Comparison of ENCODE assay signal across 29 cellular contexts in the genomic region with DNA sequence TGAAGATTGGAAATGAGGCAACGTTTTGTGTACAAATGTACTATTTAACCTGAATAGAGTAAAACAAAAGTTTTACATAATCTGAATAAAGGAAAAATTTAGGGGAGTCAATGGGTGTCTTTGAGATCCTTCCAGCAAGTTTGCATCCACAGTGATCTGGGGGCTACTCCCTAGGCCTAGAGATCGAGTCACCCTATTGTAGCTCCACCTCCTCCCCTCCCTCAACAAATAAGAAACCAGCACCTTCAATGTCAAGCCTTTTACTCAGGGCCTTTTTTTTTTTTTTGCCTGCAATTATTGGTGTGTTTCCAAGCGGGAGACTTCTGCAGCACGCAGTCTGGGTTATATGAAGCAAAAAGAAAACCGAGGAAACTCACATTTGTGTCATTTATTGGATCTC.
"Had no signal": no experiment of that assay in that cellular context is flagged by ENCODE, and none has a peak within 500 bp of the region (broad histone marks: within the 10 kb centered on the region; RNA-seq: fewer than 3 reads in every experiment).

No MANE protein-coding gene starts in this region.

- H3K27ac Mint-ChIP-seq: activated CD4-positive, alpha-beta T cell treated with anti-CD3 and anti-CD28 coated beads, Interleukin-2, amount 10 ng/mL, durations not matched to agents 7 days and 5 days; activated CD8-positive, alpha-beta T cell treated with anti-CD3 and anti-CD28 coated beads for 36 hours; activated naive CD4-positive, alpha-beta T cell treated with anti-CD3 and anti-CD28 coated beads for 36 hours; activated naive CD4-positive, alpha-beta T cell treated with anti-CD3 and anti-CD28 coated beads, Interleukin-2, amount 50 U/mL, for 24 hours; activated naive CD8-positive, alpha-beta T cell treated with anti-CD3 and anti-CD28 coated beads for 36 hours; activated naive CD8-positive, alpha-beta T cell treated with anti-CD3 and anti-CD28 coated beads, Interleukin-2, amount 50 U/mL, for 24 hours; activated T-helper 1 cell treated with anti-CD3 and anti-CD28 coated beads, Interleukin-12 subunit alpha, Interleukin-12 subunit beta, Interleukin-2, Interleukin-4 antibody, amounts not matched to agents 30 ng/mL and 10 ng/mL and 1 ng/mL, durations not matched to agents 14 hours and 24 hours and 36 hours; activated T-helper 2 cell treated with anti-CD3 and anti-CD28 coated beads, Interferon-gamma antibody, Interleukin-2, Interleukin-4, amounts not matched to agents 10 μg/mL and 5 μg/mL and 100 μg/mL, durations not matched to agents 14 hours and 24 hours and 36 hours; effector memory CD8-positive, alpha-beta T cell had no signal

- ATAC-seq: activated CD8-positive, alpha-beta T cell treated with anti-CD3 and anti-CD28 coated beads for 36 hours; activated naive CD8-positive, alpha-beta T cell treated with anti-CD3 and anti-CD28 coated beads, Interleukin-2, amount 50 U/mL, for 24 hours; body of pancreas; effector memory CD8-positive, alpha-beta T cell; heart left ventricle had no signal

- H3K9me3 ChIP-seq: adrenal gland, body of pancreas, esophagus squamous epithelium, heart left ventricle had no signal

- DNase-seq: activated CD4-positive, alpha-beta T cell treated with anti-CD3 and anti-CD28 coated beads for 1 hour; activated CD4-positive, alpha-beta T cell treated with anti-CD3 and anti-CD28 coated beads for 4 hours; activated CD4-positive, alpha-beta T cell treated with anti-CD3 and anti-CD28 coated beads, Interleukin-2, amount 10 ng/mL, durations not matched to agents 7 days and 5 days; activated CD4-positive, alpha-beta T cell treated with anti-CD3 and anti-CD28 coated beads, Interleukin-2, amount 50 U/mL, for 4 hours; activated CD8-positive, alpha-beta memory T cell treated with anti-CD3 and anti-CD28 coated beads for 24 hours; activated CD8-positive, alpha-beta T cell treated with anti-CD3 and anti-CD28 coated beads for 36 hours; activated effector memory CD4-positive, alpha-beta T cell treated with anti-CD3 and anti-CD28 coated beads, Interleukin-2, amount 50 U/mL, for 16 hours; activated naive CD4-positive, alpha-beta T cell treated with anti-CD3 and anti-CD28 coated beads for 36 hours; activated naive CD8-positive, alpha-beta T cell treated with anti-CD3 and anti-CD28 coated beads for 36 hours; activated naive CD8-positive, alpha-beta T cell treated with anti-CD3 and anti-CD28 coated beads, Interleukin-2, amount 50 U/mL, for 24 hours; activated T-cell treated with anti-CD3 and anti-CD28 coated beads, Interleukin-2, amount 50 U/mL, for 1 hour; activated T-cell treated with anti-CD3 and anti-CD28 coated beads, Interleukin-2, amount 50 U/mL, for 48 hours; amygdala; aorta; body of pancreas; caudate nucleus; cortex of kidney; dermis blood vessel endothelial cell; effector CD4-positive, alpha-beta T cell; effector memory CD8-positive, alpha-beta T cell; esophagus squamous epithelium; glutamatergic neuron; heart left ventricle; T-helper 2 cell had no signal

- H3K4me3 Mint-ChIP-seq: activated CD4-positive, alpha-beta T cell treated with anti-CD3 and anti-CD28 coated beads, Interleukin-2, amount 10 ng/mL, durations not matched to agents 7 days and 5 days; activated CD8-positive, alpha-beta T cell treated with anti-CD3 and anti-CD28 coated beads for 36 hours; activated naive CD4-positive, alpha-beta T cell treated with anti-CD3 and anti-CD28 coated beads for 36 hours; activated naive CD4-positive, alpha-beta T cell treated with anti-CD3 and anti-CD28 coated beads, Interleukin-2, amount 50 U/mL, for 24 hours; activated naive CD8-positive, alpha-beta T cell treated with anti-CD3 and anti-CD28 coated beads for 36 hours; activated naive CD8-positive, alpha-beta T cell treated with anti-CD3 and anti-CD28 coated beads, Interleukin-2, amount 50 U/mL, for 24 hours; activated T-helper 1 cell treated with anti-CD3 and anti-CD28 coated beads, Interleukin-12 subunit alpha, Interleukin-12 subunit beta, Interleukin-2, Interleukin-4 antibody, amounts not matched to agents 30 ng/mL and 10 ng/mL and 1 ng/mL, durations not matched to agents 14 hours and 24 hours and 36 hours; effector memory CD8-positive, alpha-beta T cell had no signal

- H3K4me1 Mint-ChIP-seq: activated CD4-positive, alpha-beta T cell treated with anti-CD3 and anti-CD28 coated beads, Interleukin-2, amount 10 ng/mL, durations not matched to agents 7 days and 5 days; activated naive CD4-positive, alpha-beta T cell treated with anti-CD3 and anti-CD28 coated beads, Interleukin-2, amount 50 U/mL, for 24 hours; activated naive CD8-positive, alpha-beta T cell treated with anti-CD3 and anti-CD28 coated beads for 36 hours; activated naive CD8-positive, alpha-beta T cell treated with anti-CD3 and anti-CD28 coated beads, Interleukin-2, amount 50 U/mL, for 24 hours had no signal

- H3K36me3 ChIP-seq: adrenal gland, esophagus squamous epithelium, heart left ventricle had no signal

- H3K4me3 ChIP-seq: adrenal gland, body of pancreas, esophagus squamous epithelium, heart left ventricle had no signal

- H3K27ac ChIP-seq: adrenal gland, body of pancreas, epithelial cell of prostate, esophagus squamous epithelium, heart left ventricle had no signal

- H3K9me3 Mint-ChIP-seq: activated CD4-positive, alpha-beta T cell treated with anti-CD3 and anti-CD28 coated beads, Interleukin-2, amount 10 ng/mL, durations not matched to agents 7 days and 5 days; activated CD8-positive, alpha-beta T cell treated with anti-CD3 and anti-CD28 coated beads for 36 hours; activated naive CD4-positive, alpha-beta T cell treated with anti-CD3 and anti-CD28 coated beads for 36 hours; activated naive CD4-positive, alpha-beta T cell treated with anti-CD3 and anti-CD28 coated beads, Interleukin-2, amount 50 U/mL, for 24 hours; activated naive CD8-positive, alpha-beta T cell treated with anti-CD3 and anti-CD28 coated beads for 36 hours; activated T-helper 1 cell treated with anti-CD3 and anti-CD28 coated beads, Interleukin-12 subunit alpha, Interleukin-12 subunit beta, Interleukin-2, Interleukin-4 antibody, amounts not matched to agents 30 ng/mL and 10 ng/mL and 1 ng/mL, durations not matched to agents 14 hours and 24 hours and 36 hours; activated T-helper 2 cell treated with anti-CD3 and anti-CD28 coated beads, Interferon-gamma antibody, Interleukin-2, Interleukin-4, amounts not matched to agents 10 μg/mL and 5 μg/mL and 100 μg/mL, durations not matched to agents 14 hours and 24 hours and 36 hours; effector memory CD8-positive, alpha-beta T cell had no signal

- H3K27me3 ChIP-seq: adrenal gland, body of pancreas, esophagus squamous epithelium, heart left ventricle had no signal

- H3K4me1 ChIP-seq: body of pancreas, esophagus squamous epithelium had no signal

- H3K36me3 Mint-ChIP-seq: activated naive CD4-positive, alpha-beta T cell treated with anti-CD3 and anti-CD28 coated beads, Interleukin-2, amount 50 U/mL, for 24 hours; activated naive CD8-positive, alpha-beta T cell treated with anti-CD3 and anti-CD28 coated beads for 36 hours had no signal
